ENCODE assay signal across 16 cellular contexts in the genomic region with DNA sequence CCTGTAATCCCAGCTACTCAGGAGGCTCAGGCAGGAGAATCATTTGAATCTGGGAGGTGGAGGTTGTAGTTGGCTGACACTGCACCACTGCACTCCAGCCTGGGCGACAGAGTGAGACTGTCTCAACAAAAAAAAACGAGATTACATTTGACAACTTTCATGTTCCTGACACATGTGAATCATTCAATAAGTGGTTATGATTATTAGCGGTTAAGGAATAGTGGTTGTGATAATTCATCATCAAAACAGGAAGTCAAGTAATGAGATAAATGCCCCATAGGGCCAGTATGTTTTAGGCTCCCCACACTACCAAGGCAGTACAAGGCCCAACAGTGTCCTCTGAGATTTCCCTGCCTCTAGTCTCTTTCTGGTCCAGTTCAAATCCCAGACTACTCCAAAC. TPM values are rescaled to one million over a fixed set of nuclear protein-coding genes. Genes with fewer than 3 reads are reported as not detected.
DNase-seq lines count a peak whose midpoint lies in the region; ATAC-seq and TF ChIP-seq lines count a peak whose summit lies in the region.
"Had no signal": no experiment of that assay in that cellular context is flagged by ENCODE, and none has a peak within 500 bp of the region (broad histone marks: within the 10 kb centered on the region; RNA-seq: fewer than 3 reads in every experiment).

No MANE protein-coding gene starts in this region.

- H3K4me1 ChIP-seq in DND-41 (ENCODE audit: insufficient read depth, low read length) = peaks cover 32% of the 10 kb centered on the region
- H3K4me1 ChIP-seq: prostate gland had no signal

- DNase-seq in activated CD4-positive, alpha-beta T cell treated with anti-CD3 and anti-CD28 coated beads, Interleukin-2, amount 10 ng/mL, durations not matched to agents 24 days and 14 days = no peak
- DNase-seq in activated CD4-positive, alpha-beta T cell treated with anti-CD3 and anti-CD28 coated beads, Interleukin-2, amount 50 U/mL, for 1 hour = no peak
- no peak for DNase-seq in DND-41
- no peak for DNase-seq in activated T-helper 2 cell treated with anti-CD3 and anti-CD28 coated beads, Interferon-gamma antibody, Interleukin-2, Interleukin-4, amounts not matched to agents 10 μg/mL and 5 μg/mL and 100 μg/mL, durations not matched to agents 14 hours and 24 hours and 36 hours (ENCODE audit: low spot score)
- DNase-seq in natural killer cell = no peak
- no peak for DNase-seq in progenitor cell of endocrine pancreas (ENCODE audit: low spot score, unreplicated experiment)
- DNase-seq: activated CD8-positive, alpha-beta memory T cell treated with anti-CD3 and anti-CD28 coated beads, Interleukin-2, amount 50 U/mL, for 4 hours; endodermal cell; KG1; NCI-H1105; spleen; stimulated activated naive B cell treated with anti-CD40 and anti-IgM and Interleukin-4, amounts not matched to agents 10 μg/mL and 1 μg/mL and 100 μg/mL, for 72 hours had no signal

- no peak overlapping the region for H2AFZ ChIP-seq in DND-41 (ENCODE audit: low read depth, low read length)

- H3K27ac Mint-ChIP-seq in activated CD4-positive, alpha-beta T cell treated with anti-CD3 and anti-CD28 coated beads, Interleukin-2, amount 10 ng/mL, durations not matched to agents 24 days and 14 days = no peak overlapping the region
- no peak overlapping the region for H3K27ac Mint-ChIP-seq in activated T-helper 2 cell treated with anti-CD3 and anti-CD28 coated beads, Interferon-gamma antibody, Interleukin-2, Interleukin-4, amounts not matched to agents 10 μg/mL and 5 μg/mL and 100 μg/mL, durations not matched to agents 14 hours and 24 hours and 36 hours
- H3K27ac Mint-ChIP-seq in natural killer cell (peak overlapping the region; percentile 82 to 89), progenitor cell of endocrine pancreas (no peak overlapping the region)
- H3K27ac Mint-ChIP-seq: endodermal cell; stimulated activated naive B cell treated with anti-CD40 and anti-IgM and Interleukin-4, amounts not matched to agents 10 μg/mL and 1 μg/mL and 100 μg/mL, for 72 hours had no signal

- TF ChIP-seq CTCF in DND-41 (IDR thresholded peaks at IDR 0.05; ENCODE audit: borderline replicate concordance, extremely low read depth, low read length, poor library complexity, severe bottlenecking) (no peak), natural killer cell (IDR thresholded peaks at IDR 0.05) (no peak), progenitor cell of endocrine pancreas (IDR thresholded peaks at IDR 0.05; ENCODE audit: unreplicated experiment) (no peak)

- H3K27me3 Mint-ChIP-seq in activated CD4-positive, alpha-beta T cell treated with anti-CD3 and anti-CD28 coated beads, Interleukin-2, amount 10 ng/mL, durations not matched to agents 24 days and 14 days = no peaks in the 10 kb centered on the region
- peaks cover 7% of the 10 kb centered on the region for H3K27me3 Mint-ChIP-seq in activated T-helper 2 cell treated with anti-CD3 and anti-CD28 coated beads, Interferon-gamma antibody, Interleukin-2, Interleukin-4, amounts not matched to agents 10 μg/mL and 5 μg/mL and 100 μg/mL, durations not matched to agents 14 hours and 24 hours and 36 hours (ENCODE audit: low read depth)
- H3K27me3 Mint-ChIP-seq in natural killer cell (ENCODE audit: low read depth in 2 of 2) (peaks cover 0 to 2% of the 10 kb centered on the region in 2 donors), progenitor cell of endocrine pancreas (no peaks in the 10 kb centered on the region)

- H3K9me3 Mint-ChIP-seq in activated CD4-positive, alpha-beta T cell treated with anti-CD3 and anti-CD28 coated beads, Interleukin-2, amount 10 ng/mL, durations not matched to agents 24 days and 14 days = peaks cover 4% of the 10 kb centered on the region
- peaks cover 4% of the 10 kb centered on the region for H3K9me3 Mint-ChIP-seq in activated T-helper 2 cell treated with anti-CD3 and anti-CD28 coated beads, Interferon-gamma antibody, Interleukin-2, Interleukin-4, amounts not matched to agents 10 μg/mL and 5 μg/mL and 100 μg/mL, durations not matched to agents 14 hours and 24 hours and 36 hours
- H3K9me3 Mint-ChIP-seq in natural killer cell (peaks cover 0 to 3% of the 10 kb centered on the region in 2 donors), progenitor cell of endocrine pancreas (ENCODE audit: low read depth) (no peaks in the 10 kb centered on the region)
- H3K9me3 Mint-ChIP-seq: endodermal cell; stimulated activated naive B cell treated with anti-CD40 and anti-IgM and Interleukin-4, amounts not matched to agents 10 μg/mL and 1 μg/mL and 100 μg/mL, for 72 hours had no signal

- H3K9me3 ChIP-seq in DND-41 (ENCODE audit: insufficient read depth, low read length, severe bottlenecking) = no peaks in the 10 kb centered on the region
- H3K9me3 ChIP-seq: prostate gland, spleen had no signal

- no peak overlapping the region for H3K27ac ChIP-seq in DND-41 (ENCODE audit: low read length)
- H3K27ac ChIP-seq: prostate gland had no signal

- peaks cover 49% of the 10 kb centered on the region for H3K36me3 Mint-ChIP-seq in activated CD4-positive, alpha-beta T cell treated with anti-CD3 and anti-CD28 coated beads, Interleukin-2, amount 10 ng/mL, durations not matched to agents 24 days and 14 days (ENCODE audit: low read depth)
- peaks cover 62% of the 10 kb centered on the region for H3K36me3 Mint-ChIP-seq in activated T-helper 2 cell treated with anti-CD3 and anti-CD28 coated beads, Interferon-gamma antibody, Interleukin-2, Interleukin-4, amounts not matched to agents 10 μg/mL and 5 μg/mL and 100 μg/mL, durations not matched to agents 14 hours and 24 hours and 36 hours (ENCODE audit: low read depth)
- peaks cover 17% of the 10 kb centered on the region for H3K36me3 Mint-ChIP-seq in natural killer cell
- peaks cover 29% of the 10 kb centered on the region for H3K36me3 Mint-ChIP-seq in progenitor cell of endocrine pancreas (ENCODE audit: insufficient read depth)

- H3K4me3 ChIP-seq in DND-41 (ENCODE audit: low read depth in 1 of 2, low read length in 2 of 2) = no peak overlapping the region
- H3K4me3 ChIP-seq: prostate gland, spleen had no signal

- intact Hi-C loops in activated CD4-positive, alpha-beta T cell treated with anti-CD3 and anti-CD28 coated beads, Interleukin-2, amount 10 ng/mL, durations not matched to agents 24 days and 14 days (cut with micrococcal nuclease) = no loop called here
- intact Hi-C loops in activated T-helper 2 cell treated with anti-CD3 and anti-CD28 coated beads, Interferon-gamma antibody, Interleukin-2, Interleukin-4, amounts not matched to agents 10 μg/mL and 5 μg/mL and 100 μg/mL, durations not matched to agents 14 hours and 24 hours and 36 hours (cut with micrococcal nuclease) = no loop called here
- intact Hi-C loops in natural killer cell (cut with micrococcal nuclease) = no loop called here

- no peaks in the 10 kb centered on the region for H3K27me3 ChIP-seq in DND-41 (ENCODE audit: insufficient read depth, low read length, poor library complexity)
- H3K27me3 ChIP-seq: spleen had no signal

- H3K79me2 ChIP-seq in DND-41 (ENCODE audit: insufficient read depth, low read length) = peaks cover 32% of the 10 kb centered on the region

- H3K4me1 Mint-ChIP-seq in activated CD4-positive, alpha-beta T cell treated with anti-CD3 and anti-CD28 coated beads, Interleukin-2, amount 10 ng/mL, durations not matched to agents 24 days and 14 days = peaks cover 43% of the 10 kb centered on the region
- peaks cover 33% of the 10 kb centered on the region for H3K4me1 Mint-ChIP-seq in activated T-helper 2 cell treated with anti-CD3 and anti-CD28 coated beads, Interferon-gamma antibody, Interleukin-2, Interleukin-4, amounts not matched to agents 10 μg/mL and 5 μg/mL and 100 μg/mL, durations not matched to agents 14 hours and 24 hours and 36 hours (ENCODE audit: low read depth)
- H3K4me1 Mint-ChIP-seq in natural killer cell (peaks cover 74 to 75% of the 10 kb centered on the region in 2 donors), progenitor cell of endocrine pancreas (ENCODE audit: low read depth) (peaks cover 16% of the 10 kb centered on the region)

- peak overlapping the region; percentile 86; the same call in 1 of the 2 replicates for H3K4me2 ChIP-seq in DND-41 (ENCODE audit: insufficient read depth, low read length)

- no peak for ATAC-seq in DND-41 (ENCODE audit: insufficient read depth, low read depth)
- ATAC-seq in natural killer cell = peak; percentile 33 to 65 (median 64)
- ATAC-seq in HG03469 (IDR thresholded peaks at IDR 0.05; ENCODE audit: unreplicated experiment) = no peak
- ATAC-seq in HG02938 (IDR thresholded peaks at IDR 0.05; ENCODE audit: unreplicated experiment) = no peak
- ATAC-seq: SK-N-SH treated with all-trans-retinoic acid at 6 μM for 48 hours; stimulated activated naive B cell treated with anti-CD40 and anti-IgM and Interleukin-4, amounts not matched to agents 10 μg/mL and 1 μg/mL and 100 μg/mL, for 72 hours had no signal

- no peak overlapping the region for H3K9ac ChIP-seq in DND-41 (ENCODE audit: low read depth, low read length)

- H4K20me1 ChIP-seq in DND-41 (ENCODE audit: insufficient read depth, low read length) = no peaks in the 10 kb centered on the region

- peak overlapping the region; percentile 88 for H3K4me3 Mint-ChIP-seq in activated CD4-positive, alpha-beta T cell treated with anti-CD3 and anti-CD28 coated beads, Interleukin-2, amount 10 ng/mL, durations not matched to agents 24 days and 14 days
- peak overlapping the region; percentile 93 for H3K4me3 Mint-ChIP-seq in activated T-helper 2 cell treated with anti-CD3 and anti-CD28 coated beads, Interferon-gamma antibody, Interleukin-2, Interleukin-4, amounts not matched to agents 10 μg/mL and 5 μg/mL and 100 μg/mL, durations not matched to agents 14 hours and 24 hours and 36 hours (ENCODE audit: low read depth)
- H3K4me3 Mint-ChIP-seq in natural killer cell (peak overlapping the region; percentile 94), progenitor cell of endocrine pancreas (ENCODE audit: low read depth) (no peak overlapping the region)
- H3K4me3 Mint-ChIP-seq: stimulated activated naive B cell treated with anti-CD40 and anti-IgM and Interleukin-4, amounts not matched to agents 10 μg/mL and 1 μg/mL and 100 μg/mL, for 72 hours had no signal

- peaks cover 53% of the 10 kb centered on the region for H3K36me3 ChIP-seq in DND-41 (ENCODE audit: insufficient read depth, low read length)
- H3K36me3 ChIP-seq: prostate gland had no signal

RNA-seq across cellular contexts. Expression of gene HDDC2, which starts 2.5 kb away (rescaled TPM):
- 89.6 and 92.4 TPM in 2 replicates for total RNA-seq in activated CD4-positive, alpha-beta T cell treated with anti-CD3 and anti-CD28 coated beads, Interleukin-2, amount 10 ng/mL, durations not matched to agents 24 days and 14 days
- total RNA-seq in activated T-helper 2 cell treated with anti-CD3 and anti-CD28 coated beads, Interferon-gamma antibody, Interleukin-2, Interleukin-4, amounts not matched to agents 10 μg/mL and 5 μg/mL and 100 μg/mL, durations not matched to agents 14 hours and 24 hours and 36 hours = 78.3 and 80.7 TPM in 2 replicates
- total RNA-seq in natural killer cell (10 to 100 TPM; 53.5 to 87.5 (median 57.3) TPM), progenitor cell of endocrine pancreas (49.4 and 55.8 TPM in 2 replicates)

Comparison
In these comparisons a context has a peak if more than half of its experiments do, and no peak if none do; other contexts are left out.
1. H3K27ac Mint-ChIP-seq: peak in natural killer cell (2 of 2); none in activated CD4-positive, alpha-beta T cell treated with anti-CD3 and anti-CD28 coated beads, Interleukin-2, amount 10 ng/mL, durations not matched to agents 24 days and 14 days (single experiment), activated T-helper 2 cell treated with anti-CD3 and anti-CD28 coated beads, Interferon-gamma antibody, Interleukin-2, Interleukin-4, amounts not matched to agents 10 μg/mL and 5 μg/mL and 100 μg/mL, durations not matched to agents 14 hours and 24 hours and 36 hours (single experiment) and progenitor cell of endocrine pancreas (single experiment).
2. ATAC-seq: peak in natural killer cell (3 of 3); none in DND-41 (single experiment), HG03469 (single experiment) and HG02938 (single experiment).